40 cellular contexts compared by ENCODE assay signal in the genomic region with DNA sequence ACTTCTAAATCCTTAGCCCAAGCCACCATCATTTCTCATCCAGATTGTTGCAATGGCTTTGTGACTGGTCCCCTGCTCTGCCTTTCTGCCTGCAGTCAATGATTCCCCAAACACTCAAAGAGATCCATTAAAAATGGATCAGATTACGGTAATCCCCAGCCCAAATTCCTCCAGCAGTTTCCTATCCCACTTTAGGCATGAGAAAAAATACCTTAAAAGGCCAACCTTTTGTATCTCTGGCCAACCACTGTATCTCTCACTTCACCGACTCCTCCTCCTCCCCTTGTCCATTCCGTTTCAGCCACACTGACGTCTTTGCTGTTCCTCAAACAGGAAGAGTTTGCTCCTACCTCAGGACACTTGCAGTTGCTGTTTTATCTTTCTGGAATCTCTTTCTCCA. TPM values are rescaled to one million over a fixed set of nuclear protein-coding genes. Genes with fewer than 3 reads are reported as not detected.
"Had no signal": no experiment of that assay in that cellular context is flagged by ENCODE, and none has a peak within 500 bp of the region (broad histone marks: within the 10 kb centered on the region; RNA-seq: fewer than 3 reads in every experiment).

No MANE protein-coding gene starts in this region.

- H3K9me3 Mint-ChIP-seq: activated CD4-positive, alpha-beta memory T cell treated with anti-CD3 and anti-CD28 coated beads for 36 hours; activated CD4-positive, alpha-beta T cell treated with anti-CD3 and anti-CD28 coated beads, Interleukin-2, amount 10 ng/mL, durations not matched to agents 24 days and 14 days; activated naive CD4-positive, alpha-beta T cell treated with anti-CD3 and anti-CD28 coated beads for 36 hours; activated T-helper 1 cell treated with anti-CD3 and anti-CD28 coated beads, Interleukin-12 subunit alpha, Interleukin-12 subunit beta, Interleukin-2, Interleukin-4 antibody, amounts not matched to agents 30 ng/mL and 10 ng/mL and 1 ng/mL, durations not matched to agents 14 hours and 24 hours and 36 hours; mesothelial cell of epicardium; naive B cell; nephron progenitor cell; stimulated activated effector memory CD8-positive, alpha-beta T cell treated with anti-CD3 and anti-CD28 coated beads, Interleukin-12 subunit alpha, Interleukin-12 subunit beta, amount 100 ng/mL, for 72 hours; stimulated activated naive CD8-positive, alpha-beta T cell treated with anti-CD3 and anti-CD28 coated beads, Interleukin-15, Interleukin-2, amounts not matched to agents 100 ng/mL and 50 ng/mL, for 24 hours; T-helper 1 cell treated with Interleukin-12 subunit alpha and Interleukin-12 subunit beta and Interleukin-4 antibody, amounts not matched to agents 30 μg/mL and 1 μg/mL, for 36 hours had no signal

- H3K27me3 Mint-ChIP-seq: progenitor cell of endocrine pancreas had no signal

- H3K27ac ChIP-seq: brain microvascular endothelial cell, gastroesophageal sphincter, ovary, skin epidermis, thoracic aorta, upper lobe of left lung, vagina, WERI-Rb-1 had no signal

- FAIRE-seq: astrocyte, endothelial cell of umbilical vein had no signal

- H3K27me3 ChIP-seq: brain microvascular endothelial cell, ovary, upper lobe of left lung, vagina had no signal

- H3K4me3 ChIP-seq: gastroesophageal sphincter, ovary, skin epidermis, thoracic aorta, upper lobe of left lung, vagina had no signal

- H3K36me3 Mint-ChIP-seq: activated CD4-positive, alpha-beta memory T cell treated with anti-CD3 and anti-CD28 coated beads for 36 hours; mesothelial cell of epicardium; naive B cell; stimulated activated effector memory CD8-positive, alpha-beta T cell treated with anti-CD3 and anti-CD28 coated beads, Interleukin-12 subunit alpha, Interleukin-12 subunit beta, amount 100 ng/mL, for 72 hours had no signal

- DNase-seq: activated CD4-positive, alpha-beta memory T cell treated with anti-CD3 and anti-CD28 coated beads for 36 hours; activated CD4-positive, alpha-beta T cell treated with anti-CD3 and anti-CD28 coated beads, Interleukin-2, amount 10 ng/mL, durations not matched to agents 24 days and 14 days; activated CD4-positive, CD25-positive, alpha-beta regulatory T cell treated with anti-CD3 and anti-CD28 coated beads, Interleukin-2, amount 50 U/mL, for 72 hours; activated CD8-positive, alpha-beta memory T cell treated with anti-CD3 and anti-CD28 coated beads, Interleukin-2, amount 50 U/mL, for 4 hours; activated effector memory CD4-positive, alpha-beta T cell treated with anti-CD3 and anti-CD28 coated beads, Interleukin-2, amount 50 U/mL, for 16 hours; activated naive CD4-positive, alpha-beta T cell treated with anti-CD3 and anti-CD28 coated beads for 36 hours; activated T-cell treated with anti-CD3 and anti-CD28 coated beads, Interleukin-2, amount 50 U/mL, for 1 hour; amniotic stem cell; brain microvascular endothelial cell; caudate nucleus; cortex of kidney; mammary epithelial cell; naive B cell; nephron progenitor cell; ovary; stimulated activated CD4-positive, alpha-beta T cell treated with anti-CD3 and anti-CD28 coated beads, Interleukin-12 subunit alpha, Interleukin-12 subunit beta, amount 100 ng/mL, for 4 hours; stimulated activated CD4-positive, alpha-beta T cell treated with anti-CD3 and anti-CD28 coated beads, Interleukin-4, amount 100 ng/mL, for 24 hours; T1000; upper lobe of left lung; WERI-Rb-1 had no signal

- H3K4me1 Mint-ChIP-seq: naive B cell, nephron progenitor cell had no signal

- H3K4me3 Mint-ChIP-seq: activated CD4-positive, alpha-beta memory T cell treated with anti-CD3 and anti-CD28 coated beads for 36 hours; activated CD4-positive, alpha-beta T cell treated with anti-CD3 and anti-CD28 coated beads, Interleukin-2, amount 10 ng/mL, durations not matched to agents 24 days and 14 days; activated naive CD4-positive, alpha-beta T cell treated with anti-CD3 and anti-CD28 coated beads for 36 hours; activated T-helper 1 cell treated with anti-CD3 and anti-CD28 coated beads, Interleukin-12 subunit alpha, Interleukin-12 subunit beta, Interleukin-2, Interleukin-4 antibody, amounts not matched to agents 30 ng/mL and 10 ng/mL and 1 ng/mL, durations not matched to agents 14 hours and 24 hours and 36 hours; mesothelial cell of epicardium; naive B cell; nephron progenitor cell; stimulated activated effector memory CD8-positive, alpha-beta T cell treated with anti-CD3 and anti-CD28 coated beads, Interleukin-12 subunit alpha, Interleukin-12 subunit beta, amount 100 ng/mL, for 72 hours; stimulated activated naive CD8-positive, alpha-beta T cell treated with anti-CD3 and anti-CD28 coated beads, Interleukin-15, Interleukin-2, amounts not matched to agents 100 ng/mL and 50 ng/mL, for 24 hours; T-helper 1 cell treated with Interleukin-12 subunit alpha and Interleukin-12 subunit beta and Interleukin-4 antibody, amounts not matched to agents 30 μg/mL and 1 μg/mL, for 36 hours had no signal

- H3K36me3 ChIP-seq: brain microvascular endothelial cell, gastroesophageal sphincter, ovary, thoracic aorta, upper lobe of left lung, vagina, WERI-Rb-1 had no signal

- H3K27ac Mint-ChIP-seq: activated CD4-positive, alpha-beta memory T cell treated with anti-CD3 and anti-CD28 coated beads for 36 hours; activated CD4-positive, alpha-beta T cell treated with anti-CD3 and anti-CD28 coated beads, Interleukin-2, amount 10 ng/mL, durations not matched to agents 24 days and 14 days; activated naive CD4-positive, alpha-beta T cell treated with anti-CD3 and anti-CD28 coated beads for 36 hours; activated T-helper 1 cell treated with anti-CD3 and anti-CD28 coated beads, Interleukin-12 subunit alpha, Interleukin-12 subunit beta, Interleukin-2, Interleukin-4 antibody, amounts not matched to agents 30 ng/mL and 10 ng/mL and 1 ng/mL, durations not matched to agents 14 hours and 24 hours and 36 hours; mesothelial cell of epicardium; nephron progenitor cell; progenitor cell of endocrine pancreas; stimulated activated effector memory CD8-positive, alpha-beta T cell treated with anti-CD3 and anti-CD28 coated beads, Interleukin-12 subunit alpha, Interleukin-12 subunit beta, amount 100 ng/mL, for 72 hours; stimulated activated naive CD8-positive, alpha-beta T cell treated with anti-CD3 and anti-CD28 coated beads, Interleukin-15, Interleukin-2, amounts not matched to agents 100 ng/mL and 50 ng/mL, for 24 hours; T-helper 1 cell treated with Interleukin-12 subunit alpha and Interleukin-12 subunit beta and Interleukin-4 antibody, amounts not matched to agents 30 μg/mL and 1 μg/mL, for 36 hours had no signal

- H3K4me1 ChIP-seq: gastroesophageal sphincter, upper lobe of left lung, vagina had no signal

- H3K9me3 ChIP-seq: gastroesophageal sphincter, ovary, thoracic aorta, upper lobe of left lung, vagina had no signal

- ATAC-seq: gastroesophageal sphincter; sciatic nerve; stimulated activated effector memory CD8-positive, alpha-beta T cell treated with anti-CD3 and anti-CD28 coated beads, Interleukin-12 subunit alpha, Interleukin-12 subunit beta, amount 100 ng/mL, for 72 hours had no signal

RNA-seq across cellular contexts. Expression of gene TMEM207, which starts 43.3 kb away (rescaled TPM):
- total RNA-seq: activated CD4-positive, alpha-beta memory T cell treated with anti-CD3 and anti-CD28 coated beads for 36 hours; activated CD4-positive, alpha-beta T cell treated with anti-CD3 and anti-CD28 coated beads, Interleukin-2, amount 10 ng/mL, durations not matched to agents 24 days and 14 days; activated CD8-positive, alpha-beta memory T cell treated with anti-CD3 and anti-CD28 coated beads for 36 hours; activated naive CD4-positive, alpha-beta T cell treated with anti-CD3 and anti-CD28 coated beads for 36 hours; activated T-helper 1 cell treated with anti-CD3 and anti-CD28 coated beads, Interleukin-12 subunit alpha, Interleukin-12 subunit beta, Interleukin-2, Interleukin-4 antibody, amounts not matched to agents 30 ng/mL and 10 ng/mL and 1 ng/mL, durations not matched to agents 14 hours and 24 hours and 36 hours; astrocyte; chondrocyte; endothelial cell of umbilical vein; fibroblast of lung; fibroblast of villous mesenchyme; gastroesophageal sphincter; liver; mammary epithelial cell; mesothelial cell of epicardium; ovary; progenitor cell of endocrine pancreas; renal cortical epithelial cell; sciatic nerve; subcutaneous adipose tissue; thoracic aorta; upper lobe of left lung; vagina had no signal
